8 cellular contexts compared by ENCODE assay signal in the genomic region with DNA sequence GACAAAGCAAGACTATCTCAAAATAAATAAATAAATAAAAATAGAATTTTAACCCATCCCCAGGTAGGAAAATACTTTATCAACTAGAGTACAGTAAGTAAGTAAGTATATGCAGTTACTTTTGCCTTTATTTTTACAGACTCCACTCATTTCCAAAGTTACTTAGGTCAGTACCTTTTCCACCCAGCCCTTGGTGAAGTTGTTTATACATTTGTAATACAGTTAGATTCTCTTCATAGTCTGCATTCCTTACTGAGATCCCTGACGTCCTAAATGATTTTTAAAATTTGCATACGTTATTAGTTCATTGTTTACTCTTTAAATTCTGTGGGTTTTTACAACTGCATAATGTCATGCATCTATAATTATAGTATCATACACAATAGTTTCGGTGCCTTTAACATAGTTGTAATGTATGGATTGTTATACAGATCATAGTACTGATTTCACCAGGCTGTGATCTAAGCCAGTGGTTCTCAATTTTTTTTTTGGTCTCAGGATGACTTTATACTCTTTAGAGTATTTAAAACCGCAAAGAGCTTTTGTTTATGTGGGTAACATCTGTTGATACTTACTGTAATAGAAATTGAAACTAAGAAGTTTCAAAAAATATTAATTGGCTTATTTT. TPM values are rescaled to one million over a fixed set of nuclear protein-coding genes. Genes with fewer than 3 reads are reported as not detected.
A peak's percentile ranks its signal among the peaks of the same experiment; 100 is the strongest.
DNase-seq lines count a peak whose midpoint lies in the region; ATAC-seq, FAIRE-seq and TF ChIP-seq lines count a peak whose summit lies in the region.

No MANE protein-coding gene starts in this region.

- intact Hi-C loops in Right ventricle myocardium inferior (cut with DNase I), result no loop called here

- H2AFZ ChIP-seq in DND-41 (ENCODE audit: low read depth, low read length), result no peak overlapping the region

- no peaks in the 10 kb centered on the region for H3K9me3 ChIP-seq in DND-41 (ENCODE audit: insufficient read depth, low read length, severe bottlenecking)

- no peak for DNase-seq in DND-41
- no peak for DNase-seq in NCI-H345 (lab: John Stamatoyannopoulos, UW)
- no peak for DNase-seq in stimulated activated CD4-positive, alpha-beta T cell treated with anti-CD3 and anti-CD28 coated beads, Interleukin-2, amount 100 ng/mL, for 24 hours
- DNase-seq in Right ventricle myocardium inferior (ENCODE audit: missing footprints), result no peak
- no peak for DNase-seq in islet precursor cell

- no peaks in the 10 kb centered on the region for H3K36me3 ChIP-seq in DND-41 (ENCODE audit: insufficient read depth, low read length)

- no peak overlapping the region for H3K4me3 ChIP-seq in DND-41 (ENCODE audit: low read depth in 1 of 2, low read length in 2 of 2)

- H3K79me2 ChIP-seq in DND-41 (ENCODE audit: insufficient read depth, low read length), result peaks cover 7% of the 10 kb centered on the region; the same call in 1 of the 2 replicates

- no peaks in the 10 kb centered on the region for H4K20me1 ChIP-seq in DND-41 (ENCODE audit: insufficient read depth, low read length)

- H3K27ac ChIP-seq in DND-41 (ENCODE audit: low read length), result 0 out of 2 replicates have a peak overlapping the region, but pooled peaks have one; percentile 11

- peaks cover 20% of the 10 kb centered on the region for H3K4me1 ChIP-seq in DND-41 (ENCODE audit: insufficient read depth, low read length)

- FAIRE-seq in colon (lab: Jason Lieb, UNC), result peak; percentile 36

- ATAC-seq in DND-41 (ENCODE audit: insufficient read depth, low read depth) (peak; percentile 85), GM19463 (IDR thresholded peaks at IDR 0.05; ENCODE audit: unreplicated experiment) (peak; percentile 90), HG03280 (IDR thresholded peaks at IDR 0.05; ENCODE audit: unreplicated experiment) (peak; percentile 89), Right ventricle myocardium inferior (no peak)

- no peaks in the 10 kb centered on the region for H3K27me3 ChIP-seq in DND-41 (ENCODE audit: insufficient read depth, low read length, poor library complexity)

- peak overlapping the region; percentile 33; the same call in 1 of the 2 replicates for H3K4me2 ChIP-seq in DND-41 (ENCODE audit: insufficient read depth, low read length)

- TF ChIP-seq CTCF in DND-41 (IDR thresholded peaks at IDR 0.05; ENCODE audit: borderline replicate concordance, extremely low read depth, low read length, poor library complexity, severe bottlenecking), result no peak

- H3K9ac ChIP-seq in DND-41 (ENCODE audit: low read depth, low read length), result no peak overlapping the region

RNA-seq across cellular contexts. Expression of a gene that starts 10.4 kb away (rescaled TPM):
- total RNA-seq in Right ventricle myocardium inferior, result 13.1 TPM

RNA-seq across cellular contexts. Expression of a gene that starts 10.6 kb away (rescaled TPM):
- total RNA-seq in Right ventricle myocardium inferior, result 22.1 TPM

RNA-seq across cellular contexts. Expression of a gene that starts 41.3 kb away (rescaled TPM):
- 20.0 TPM for total RNA-seq in Right ventricle myocardium inferior
